Comparison of ENCODE assay signal across 6 cellular contexts in genomic region chr9:76185432-76185831, GRCh38.
"Had no signal": no experiment of that assay in that cellular context is flagged by ENCODE, and none has a peak within 500 bp of the region (broad histone marks: within the 10 kb centered on the region; RNA-seq: fewer than 3 reads in every experiment).

No MANE protein-coding gene starts in this region.

- FAIRE-seq: HTR-8/SVneo had no signal

- H3K27ac ChIP-seq: HL-60, KMS-11 had no signal

- DNase-seq: Karpas-422, KBM-7, KG1 had no signal

- H3K4me2 ChIP-seq: KMS-11 had no signal

- H3K9ac ChIP-seq: KMS-11 had no signal
